In the genomic region with DNA sequence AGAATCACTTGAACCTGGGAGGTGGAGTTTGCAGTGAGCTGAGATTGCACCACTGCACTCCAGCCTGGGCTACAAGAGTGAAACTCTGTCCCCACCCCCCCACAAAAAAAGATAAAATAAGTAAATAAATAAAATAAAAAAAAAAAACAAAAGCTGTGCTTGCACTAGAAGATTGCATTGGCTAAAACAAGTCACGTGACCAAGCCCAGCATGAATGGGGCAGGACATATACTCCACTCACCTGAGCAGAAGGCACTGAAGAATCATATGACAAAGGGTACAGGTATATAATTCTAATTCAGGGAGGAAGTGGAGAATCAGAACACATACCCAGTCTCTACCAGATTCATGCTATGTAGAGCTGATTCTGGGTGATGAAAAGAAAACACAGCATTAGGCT, we compare ENCODE assay signal across 7 cellular contexts.
"Had no signal": no experiment of that assay in that cellular context is flagged by ENCODE, and none has a peak within 500 bp of the region (broad histone marks: within the 10 kb centered on the region; RNA-seq: fewer than 3 reads in every experiment).

No MANE protein-coding gene starts in this region.

- DNase-seq: GDM1, GF-D8 had no signal

- FAIRE-seq: G401.6, GM12891, GM12892, GM18507, GM19239 had no signal
